In the genomic region with DNA sequence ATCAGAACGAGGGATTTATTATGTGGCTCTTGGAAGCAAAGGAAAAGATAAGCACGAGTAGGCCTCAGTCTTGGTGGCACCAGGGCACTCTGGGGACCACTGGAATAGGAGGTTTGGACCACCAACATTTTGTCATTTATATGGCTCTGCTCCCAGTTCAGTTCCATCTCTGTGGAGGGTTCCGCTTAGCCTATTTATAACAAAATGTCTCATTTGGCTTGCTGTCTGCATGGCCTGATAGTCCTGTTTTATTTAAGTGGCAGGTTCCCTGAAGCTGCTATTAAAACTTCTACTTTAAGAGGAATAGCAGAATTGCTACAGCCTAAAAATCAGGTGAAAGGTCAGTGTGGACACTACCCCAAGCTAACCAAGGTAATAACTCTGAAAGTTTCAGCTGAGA, we compare ENCODE assay signal across 17 cellular contexts.
"Had no signal": no experiment of that assay in that cellular context is flagged by ENCODE, and none has a peak within 500 bp of the region (broad histone marks: within the 10 kb centered on the region; RNA-seq: fewer than 3 reads in every experiment).

No MANE protein-coding gene starts in this region.

- H3K36me3 ChIP-seq: gastrocnemius medialis, neural progenitor cell, ovary, right lobe of liver, tibial artery, upper lobe of right lung, vagina had no signal

- H3K27me3 ChIP-seq: gastrocnemius medialis, neural progenitor cell, ovary, right lobe of liver, tibial artery, upper lobe of right lung, vagina had no signal

- DNase-seq: effector memory CD4-positive, alpha-beta T cell; gastrocnemius medialis; kidney; left cardiac atrium; natural killer cell; nucleus accumbens; ovary; right lobe of liver; stimulated activated CD4-positive, alpha-beta T cell treated with anti-CD3 and anti-CD28 coated beads, Interleukin-4, amount 100 ng/mL, for 1 hour; stimulated activated CD8-positive, alpha-beta memory T cell treated with anti-CD3 and anti-CD28 coated beads, Interleukin-4, amount 100 ng/mL, for 48 hours; stimulated activated naive CD8-positive, alpha-beta T cell treated with anti-CD3 and anti-CD28 coated beads, Interleukin-15, Interleukin-2, amounts not matched to agents 100 U/mL and 50 U/mL, for 24 hours; tibial artery; upper lobe of right lung had no signal

- H3K4me3 ChIP-seq: gastrocnemius medialis, neural progenitor cell, ovary, right lobe of liver, tibial artery, upper lobe of right lung, vagina had no signal

- H3K9me3 ChIP-seq: gastrocnemius medialis, ovary, right lobe of liver, tibial artery, upper lobe of right lung, vagina had no signal

- ATAC-seq: esophagus mucosa; natural killer cell; right lobe of liver; stimulated activated effector memory CD8-positive, alpha-beta T cell treated with anti-CD3 and anti-CD28 coated beads, Interleukin-12 subunit alpha, Interleukin-12 subunit beta, amount 100 ng/mL, for 72 hours; stimulated activated naive CD8-positive, alpha-beta T cell treated with anti-CD3 and anti-CD28 coated beads, Interleukin-15, Interleukin-2, amounts not matched to agents 100 U/mL and 50 U/mL, for 24 hours; upper lobe of right lung had no signal

- H3K4me1 ChIP-seq: right lobe of liver, tibial artery, vagina had no signal

- H3K27ac ChIP-seq: neural progenitor cell, ovary, right lobe of liver, tibial artery, upper lobe of right lung, vagina had no signal
